ENCODE assay signal across 8 cellular contexts in genomic region chr1:206663832-206664652, GRCh38. TPM values are rescaled to one million over a fixed set of nuclear protein-coding genes. Genes with fewer than 3 reads are reported as not detected.
A peak's percentile ranks its signal among the peaks of the same experiment; 100 is the strongest.
DNase-seq lines count a peak whose midpoint lies in the region; ATAC-seq and TF ChIP-seq lines count a peak whose summit lies in the region.

No MANE protein-coding gene starts in this region.

- H3K27me3 ChIP-seq in osteoblast (ENCODE audit: insufficient read depth, low read length) = peaks cover 29% of the 10 kb centered on the region
- peaks cover 0 to 31% of the 10 kb centered on the region in 2 donors for H3K27me3 ChIP-seq in tibial nerve

- H3K9me3 ChIP-seq in osteoblast (ENCODE audit: low read depth, low read length) = no peaks in the 10 kb centered on the region
- no peaks in the 10 kb centered on the region for H3K9me3 ChIP-seq in tibial nerve

- 9% methylated on average over 15 to 20 of the region's 20 CpGs for WGBS in tibial nerve, 2 donors

- H3K4me1 ChIP-seq in osteoblast (ENCODE audit: insufficient read depth, low read length) = peaks cover 10% of the 10 kb centered on the region
- peaks cover 0 to 14% (median 8%) of the 10 kb centered on the region in 4 donors for H3K4me1 ChIP-seq in tibial nerve

- H3K9me3 Mint-ChIP-seq in activated T-helper 17 cell treated with anti-CD3 and anti-CD28 coated beads, Interleukin-2, amount 50 U/mL, for 72 hours = no peaks in the 10 kb centered on the region

- TF ChIP-seq CTCF in osteoblast (IDR thresholded peaks at IDR 0.05; ENCODE audit: extremely low read depth, low read depth, low read length) = peak; percentile 88
- TF ChIP-seq CTCF in tibial nerve (IDR thresholded peaks at IDR 0.05) = peak; percentile 76 to 92 (median 86)

- H3K27ac ChIP-seq in osteoblast (ENCODE audit: low read depth, low read length) = no peak overlapping the region
- H3K27ac ChIP-seq in tibial nerve = no peak overlapping the region

- ATAC-seq in GM19035 (IDR thresholded peaks at IDR 0.05; ENCODE audit: unreplicated experiment) = peak; percentile 64
- peak; percentile 63 for ATAC-seq in activated T-helper 17 cell treated with anti-CD3 and anti-CD28 coated beads, Interleukin-2, amount 50 U/mL, for 72 hours (replicated peaks)

- no peak overlapping the region for H3K27ac Mint-ChIP-seq in activated T-helper 17 cell treated with anti-CD3 and anti-CD28 coated beads, Interleukin-2, amount 50 U/mL, for 72 hours

- no peak for TF ChIP-seq EP300 in tibial nerve (IDR thresholded peaks at IDR 0.05)

- no peaks in the 10 kb centered on the region for H4K20me1 ChIP-seq in osteoblast (ENCODE audit: insufficient read depth, low read length)

- H3K79me2 ChIP-seq in osteoblast (ENCODE audit: insufficient read depth, low read length) = no peaks in the 10 kb centered on the region

- H3K36me3 ChIP-seq in osteoblast (ENCODE audit: insufficient read depth, low read length) = no peaks in the 10 kb centered on the region
- no peaks in the 10 kb centered on the region for H3K36me3 ChIP-seq in tibial nerve

- DNase-seq in AG08396 (ENCODE audit: low spot score) (peak; percentile 77), LHCN-M2 (ENCODE audit: low read depth) (peak; percentile 59), RPMI8226 (peak; percentile 76), germinal center (ENCODE audit: low spot score) (peak; percentile 81), osteoblast (ENCODE audit: insufficient read length, low spot score, missing footprints) (peak; percentile 95), tibial nerve (ENCODE audit: low spot score in 2 of 2) (peak in 1 of 2 donors; percentile 81)

- peaks cover 14% of the 10 kb centered on the region for H3K27me3 Mint-ChIP-seq in activated T-helper 17 cell treated with anti-CD3 and anti-CD28 coated beads, Interleukin-2, amount 50 U/mL, for 72 hours

- peak overlapping the region; percentile 5 for H3K4me3 Mint-ChIP-seq in activated T-helper 17 cell treated with anti-CD3 and anti-CD28 coated beads, Interleukin-2, amount 50 U/mL, for 72 hours

- H3K4me3 ChIP-seq in osteoblast (ENCODE audit: insufficient read depth, low read length) (peak overlapping the region; percentile 47), tibial nerve (no peak overlapping the region)

- TF ChIP-seq POLR2A in tibial nerve (IDR thresholded peaks at IDR 0.05) = no peak

- peaks cover 16% of the 10 kb centered on the region for H3K4me1 Mint-ChIP-seq in activated T-helper 17 cell treated with anti-CD3 and anti-CD28 coated beads, Interleukin-2, amount 50 U/mL, for 72 hours

- H3K36me3 Mint-ChIP-seq in activated T-helper 17 cell treated with anti-CD3 and anti-CD28 coated beads, Interleukin-2, amount 50 U/mL, for 72 hours (ENCODE audit: low read depth) = no peaks in the 10 kb centered on the region

- H3K4me2 ChIP-seq in osteoblast (ENCODE audit: insufficient read depth, low read length) = peak overlapping the region; percentile 76

- peak overlapping the region; percentile 56 for H2AFZ ChIP-seq in osteoblast (ENCODE audit: low read length)

RNA-seq across cellular contexts. Expression of gene MAPKAPK2, which starts 20.7 kb away (rescaled TPM):
- total RNA-seq in LHCN-M2 (2014; rRNA removed) (41.7 and 49.4 TPM in 2 replicates), osteoblast (38.0 and 40.1 TPM in 2 replicates), tibial nerve (10 to 100 TPM; 30.6 to 49.5 (median 38.2) TPM)
- 68.7 TPM for polyA plus RNA-seq in LHCN-M2 (2012)
- total RNA-seq in activated T-helper 17 cell treated with anti-CD3 and anti-CD28 coated beads, Interleukin-2, amount 50 U/mL, for 72 hours = 10 to 100 TPM; 64.6 to 85.3 TPM

RNA-seq across cellular contexts. Expression of gene DYRK3, which starts 28.7 kb away (rescaled TPM):
- total RNA-seq in LHCN-M2 (2014; rRNA removed) (30.5 and 31.0 TPM in 2 replicates), osteoblast (52.1 and 54.8 TPM in 2 replicates), tibial nerve (10 to 100 TPM in 1 of 4 donors, 1 to 10 TPM in 3; 5.4 to 12.7 (median 5.7) TPM)
- 9.1 TPM for polyA plus RNA-seq in LHCN-M2 (2012)
- 10 to 100 TPM in 1 of 2 donors, 1 to 10 TPM in 1; 9.3 to 12.3 TPM for total RNA-seq in activated T-helper 17 cell treated with anti-CD3 and anti-CD28 coated beads, Interleukin-2, amount 50 U/mL, for 72 hours

RNA-seq across cellular contexts. Expression of gene EIF2D, which starts 51.8 kb away (rescaled TPM):
- total RNA-seq in LHCN-M2 (2014; rRNA removed) (49.3 and 53.5 TPM in 2 replicates), osteoblast (52.8 and 53.6 TPM in 2 replicates), tibial nerve (10 to 100 TPM; 42.0 to 78.4 (median 60.0) TPM)
- polyA plus RNA-seq in LHCN-M2 (2012) = 39.7 TPM
- 10 to 100 TPM; 63.4 to 64.9 TPM for total RNA-seq in activated T-helper 17 cell treated with anti-CD3 and anti-CD28 coated beads, Interleukin-2, amount 50 U/mL, for 72 hours
